Comparison of ENCODE assay signal across 1 cellular context in genomic region chr13:32586022-32586900, GRCh38.
TF ChIP-seq lines count a peak whose summit lies in the region.

PDS5B (plus strand) TSS chr13:32586452; CDS start chr13:32648773, 62,321 bp downstream.

TF ChIP-seq in GM12878, 131 proteins besides CTCF, POLR2A, EP300 and RAD21 (continued from another document and continues in another):
- 0 out of 2 replicates have a peak, but pooled peaks have one; percentile 44 for TF ChIP-seq REST (IDR thresholded peaks at IDR 0.05; ENCODE audit: low read depth, low read length)
- peak; percentile 78 for TF ChIP-seq IKZF1 (conservative IDR thresholded peaks at IDR 0.05)
- TF ChIP-seq NRF1 (conservative IDR thresholded peaks at IDR 0.05; ENCODE audit: low read depth, low read length): no peak
- TF ChIP-seq RCOR1 (conservative IDR thresholded peaks at IDR 0.05; ENCODE audit: low read depth, low read length): no peak
- TF ChIP-seq SMAD1 (IDR thresholded peaks at IDR 0.05; ENCODE audit: low read depth, partially characterized antibody): no peak
- TF ChIP-seq SMAD5 (IDR thresholded peaks at IDR 0.05; ENCODE audit: low read depth): no peak
- TF ChIP-seq CEBPB (IDR thresholded peaks at IDR 0.05; ENCODE audit: borderline replicate concordance in 1 of 2, low read depth in 2 of 2, low read length in 2 of 2): no peak
- TF ChIP-seq TCF7 (IDR thresholded peaks at IDR 0.05; ENCODE audit: borderline replicate concordance): no peak
- TF ChIP-seq CBFB (IDR thresholded peaks at IDR 0.05; ENCODE audit: low read depth): no peak
- no peak for TF ChIP-seq CUX1 (IDR thresholded peaks at IDR 0.05; ENCODE audit: insufficient replicate concordance, low read depth, low read length)
- TF ChIP-seq ATF3 (IDR thresholded peaks at IDR 0.05; ENCODE audit: borderline replicate concordance, extremely low read depth, low read depth, low read length): no peak
- no peak for TF ChIP-seq ZNF622 (IDR thresholded peaks at IDR 0.05)
- TF ChIP-seq ZZZ3 (IDR thresholded peaks at IDR 0.05; ENCODE audit: control insufficient read depth, insufficient read length, low read depth): no peak
- TF ChIP-seq EZH2 (IDR thresholded peaks at IDR 0.05; ENCODE audit: borderline replicate concordance, control insufficient read depth, low read depth, low read length): no peak
- TF ChIP-seq SIX5 (IDR thresholded peaks at IDR 0.05; ENCODE audit: low read depth, low read length, severe bottlenecking): no peak
- peak; percentile 56 for TF ChIP-seq SP1 (IDR thresholded peaks at IDR 0.05; ENCODE audit: low read depth, low read length)
- no peak for TF ChIP-seq IRF4 (IDR thresholded peaks at IDR 0.05; ENCODE audit: low read depth, low read length)
- TF ChIP-seq CBX5 (IDR thresholded peaks at IDR 0.05; ENCODE audit: low read depth): no peak
- no peak for TF ChIP-seq NR2C2 (IDR thresholded peaks at IDR 0.05; ENCODE audit: borderline replicate concordance, control insufficient read depth, insufficient read length, low read depth)
- TF ChIP-seq MAX (IDR thresholded peaks at IDR 0.05; ENCODE audit: low read depth, low read length): no peak; the same call in 1 of the 2 replicates
- TF ChIP-seq NFYA (IDR thresholded peaks at IDR 0.05; ENCODE audit: borderline replicate concordance, low read depth, low read length): no peak
- TF ChIP-seq ASH2L (IDR thresholded peaks at IDR 0.05; ENCODE audit: borderline replicate concordance, low read depth): peak; percentile 27; the same call in 1 of the 2 replicates
- TF ChIP-seq ETV6 (conservative IDR thresholded peaks at IDR 0.05 in 1 of 2, IDR thresholded peaks at IDR 0.05 in 1 of 2; ENCODE audit: borderline replicate concordance in 1 of 2, low read depth in 1 of 2): no peak
- no peak for TF ChIP-seq NFXL1 (IDR thresholded peaks at IDR 0.05; ENCODE audit: borderline replicate concordance)
- TF ChIP-seq TBL1XR1 (IDR thresholded peaks at IDR 0.05; ENCODE audit: low read depth, low read length): no peak
- TF ChIP-seq MXI1 (IDR thresholded peaks at IDR 0.05; ENCODE audit: low read depth, low read length): no peak
- TF ChIP-seq HDAC2 (IDR thresholded peaks at IDR 0.05): no peak
- TF ChIP-seq ZBTB40 (IDR thresholded peaks at IDR 0.05; ENCODE audit: borderline replicate concordance): no peak
- TF ChIP-seq FOS (IDR thresholded peaks at IDR 0.05; ENCODE audit: borderline replicate concordance, extremely low read depth, insufficient read length): no peak
- TF ChIP-seq BMI1 (IDR thresholded peaks at IDR 0.05; ENCODE audit: borderline replicate concordance): no peak
- TF ChIP-seq ZBED1 (IDR thresholded peaks at IDR 0.05; ENCODE audit: borderline replicate concordance): no peak
- TF ChIP-seq SMARCA5 (IDR thresholded peaks at IDR 0.05): peak; percentile 98
- peak; percentile 73; the same call in 1 of the 2 replicates for TF ChIP-seq BACH1 (IDR thresholded peaks at IDR 0.05; ENCODE audit: borderline replicate concordance)
- TF ChIP-seq IKZF2 (IDR thresholded peaks at IDR 0.05): 0 out of 4 replicates have a peak, but pooled peaks of 1 of the 2 experiments have one; percentile 33
- TF ChIP-seq CEBPZ (IDR thresholded peaks at IDR 0.05; ENCODE audit: low read depth, low read length): no peak
- no peak for TF ChIP-seq ZBTB33 (IDR thresholded peaks at IDR 0.05)
